ENCODE assay signal across 10 cellular contexts in genomic region chr2:162490052-162490717, GRCh38.
DNase-seq lines count a peak whose midpoint lies in the region; ATAC-seq and TF ChIP-seq lines count a peak whose summit lies in the region.
"Had no signal": no experiment of that assay in that cellular context is flagged by ENCODE, and none has a peak within 500 bp of the region (broad histone marks: within the 10 kb centered on the region; RNA-seq: fewer than 3 reads in every experiment).

No MANE protein-coding gene starts in this region.

- DNase-seq in Daoy (ENCODE audit: low read depth) (peak; percentile 47), NCI-H226 (peak; percentile 3), mucosa of descending colon (no peak), ecto neural progenitor cell (ENCODE audit: low spot score) (no peak), iPS-NIHi7 (ENCODE audit: extremely low spot score) (no peak)
- no peak for DNase-seq in stimulated activated CD4-positive, alpha-beta T cell treated with anti-CD3 and anti-CD28 coated beads, Interleukin-12 subunit alpha, Interleukin-12 subunit beta, amount 100 ng/mL, for 4 hours
- DNase-seq: NCI-H2107 had no signal

- no peak overlapping the region for H3K4me3 ChIP-seq in mucosa of descending colon
- H3K4me3 ChIP-seq: tibial nerve had no signal

- H3K36me3 ChIP-seq in mucosa of descending colon (ENCODE audit: low read depth): no peaks in the 10 kb centered on the region
- H3K36me3 ChIP-seq: tibial nerve had no signal

- H3K4me1 ChIP-seq in mucosa of descending colon (ENCODE audit: low read depth): no peaks in the 10 kb centered on the region
- H3K4me1 ChIP-seq: tibial nerve had no signal

- TF ChIP-seq CTCF in mucosa of descending colon (IDR thresholded peaks at IDR 0.05): no peak

- ATAC-seq in GM19025 (IDR thresholded peaks at IDR 0.05; ENCODE audit: low read depth, unreplicated experiment) (peak; percentile 74), HG02870 (IDR thresholded peaks at IDR 0.05; ENCODE audit: unreplicated experiment) (peak; percentile 52), mucosa of descending colon (no peak)

- H3K9me3 ChIP-seq in mucosa of descending colon: peaks cover 10% of the 10 kb centered on the region

- intact Hi-C loops in mucosa of descending colon (cut with DNase I, micrococcal nuclease): no loop called here

Comparison
In these comparisons a context has a peak if more than half of its experiments do, and no peak if none do; other contexts are left out.
1. DNase-seq: peak in Daoy (single experiment) and NCI-H226 (single experiment); none in mucosa of descending colon (0 of 3), ecto neural progenitor cell (single experiment), stimulated activated CD4-positive, alpha-beta T cell treated with anti-CD3 and anti-CD28 coated beads, Interleukin-12 subunit alpha, Interleukin-12 subunit beta, amount 100 ng/mL, for 4 hours (single experiment) and iPS-NIHi7 (single experiment).